ENCODE assay signal across 1 cellular context in genomic region chr4:8097141-8097541, GRCh38.
TF ChIP-seq lines count a peak whose summit lies in the region.

No MANE protein-coding gene starts in this region.

TF ChIP-seq in H1, 55 proteins besides CTCF, POLR2A, EP300 and RAD21 (continued from another document):
- TF ChIP-seq CHD7 (IDR thresholded peaks at IDR 0.05; ENCODE audit: insufficient replicate concordance, low read length): no peak
- TF ChIP-seq MAFK (IDR thresholded peaks at IDR 0.05; ENCODE audit: low read depth, low read length): no peak
- TF ChIP-seq USF2 (IDR thresholded peaks at IDR 0.05; ENCODE audit: low read length): no peak
- TF ChIP-seq SUZ12 (IDR thresholded peaks at IDR 0.05; ENCODE audit: low read length): no peak
TF ChIP-seq in H1: peak in this region for 0.
